Comparison of ENCODE assay signal across 1 cellular context in the genomic region with DNA sequence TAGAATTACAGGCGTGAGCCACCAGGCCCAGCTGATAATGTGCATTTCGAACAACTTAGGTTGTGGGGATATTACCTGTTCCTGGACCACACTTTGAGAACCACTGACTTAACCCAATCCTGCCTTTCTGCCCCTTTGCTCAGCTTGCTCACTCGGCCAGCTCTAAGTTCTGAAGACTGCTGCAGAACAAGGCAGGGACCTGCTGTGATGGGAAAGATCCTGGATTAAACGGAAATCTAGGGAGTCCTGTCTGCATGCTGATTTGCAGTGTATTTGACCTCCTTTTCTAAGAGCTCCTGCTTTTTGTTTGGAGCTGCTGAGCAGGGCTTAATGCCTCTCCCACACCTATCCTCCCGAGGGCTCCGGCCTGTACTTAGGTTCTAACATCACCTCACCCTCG.
A peak's percentile ranks its signal among the peaks of the same experiment; 100 is the strongest.
TF ChIP-seq lines count a peak whose summit lies in the region.

No MANE protein-coding gene starts in this region.

TF ChIP-seq in H1, 55 proteins besides CTCF, POLR2A, EP300 and RAD21:
- peak; percentile 1; the same call in 1 of the 2 replicates for TF ChIP-seq SUZ12 (IDR thresholded peaks at IDR 0.05; ENCODE audit: low read length)
- no peak for TF ChIP-seq TBP (IDR thresholded peaks at IDR 0.05; ENCODE audit: low read depth, low read length)
